Comparison of ENCODE assay signal across 16 cellular contexts in the genomic region with DNA sequence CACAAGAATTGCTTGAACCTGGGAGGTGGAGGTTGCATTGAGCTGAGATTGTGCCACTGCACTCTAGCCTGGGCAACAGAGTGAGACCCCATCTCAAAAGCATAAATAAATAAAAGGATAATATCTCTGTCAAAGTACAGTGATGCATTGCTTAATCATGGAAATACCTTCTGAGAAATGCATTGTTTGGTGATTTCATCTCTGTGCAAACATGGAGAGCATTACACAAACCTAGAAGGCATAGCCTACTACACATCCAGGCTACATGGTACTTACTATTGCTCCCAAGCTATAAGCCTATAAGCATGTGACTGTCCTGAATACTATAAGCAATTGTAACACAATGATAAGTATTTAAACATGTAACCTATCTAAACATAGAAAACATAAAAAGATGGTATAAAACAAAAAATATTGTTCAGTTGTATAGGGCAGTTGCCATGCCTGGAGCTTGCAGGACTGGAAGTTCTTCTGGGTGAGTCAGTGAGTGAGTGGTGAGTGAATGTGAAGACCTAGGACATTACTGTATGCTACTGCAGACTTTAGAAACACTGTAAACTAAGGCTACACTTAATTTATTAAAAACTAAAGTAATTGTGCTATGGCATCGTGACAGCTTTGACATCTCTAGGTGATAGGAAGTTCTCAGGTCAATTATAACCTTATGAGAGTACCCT.
DNase-seq lines count a peak whose midpoint lies in the region; ATAC-seq, FAIRE-seq and TF ChIP-seq lines count a peak whose summit lies in the region.
"Had no signal": no experiment of that assay in that cellular context is flagged by ENCODE, and none has a peak within 500 bp of the region (broad histone marks: within the 10 kb centered on the region; RNA-seq: fewer than 3 reads in every experiment).

No MANE protein-coding gene starts in this region.

- intact Hi-C loops in HepG2 (cut with micrococcal nuclease; ENCODE audit: unreplicated experiment) (no loop called here), right lobe of liver (cut with DNase I) (no loop called here)

- H3K27ac ChIP-seq in HepG2 (ENCODE audit: extremely low read length, insufficient read depth, low read length) (no peak overlapping the region), right lobe of liver (no peak overlapping the region), H1 (ENCODE audit: low read depth, low read length) (no peak overlapping the region), mesenchymal stem cell (ENCODE audit: low read length, poor library complexity, severe bottlenecking) (no peak overlapping the region)
- H3K27ac ChIP-seq: BLaER1 had no signal

- no TSS peak for BruUV-seq in HepG2 (replicated peaks; lab: Mats Ljungman, UMichigan)

- DNase-seq in HepG2 (ENCODE audit: low spot score) = no peak
- DNase-seq in right lobe of liver = no peak
- no peak for DNase-seq in H1 (ENCODE audit: low read depth in 1 of 2, low spot score in 2 of 2)
- DNase-seq in mesenchymal stem cell = peak; percentile 19
- DNase-seq in activated naive CD4-positive, alpha-beta T cell treated with anti-CD3 and anti-CD28 coated beads, Interleukin-2, amount 50 U/mL, for 72 hours (ENCODE audit: low spot score in 2 of 2) = no peak
- no peak for DNase-seq in iPS-NIHi7 (ENCODE audit: extremely low spot score)
- DNase-seq: 8988T; AML-193; Caco-2; CD8-positive, alpha-beta memory T cell; DND-41; GDM1 had no signal

- H3K4ac ChIP-seq in H1 (replicated peaks; ENCODE audit: insufficient read length, low read depth, low read length) = no peak overlapping the region
- no peak overlapping the region for H3K4ac ChIP-seq in mesenchymal stem cell (ENCODE audit: low read depth in 1 of 2, low read length in 2 of 2)

- H2AK5ac ChIP-seq in H1 (ENCODE audit: low read depth, low read length) (no peak overlapping the region; the same call in 1 of the 2 replicates), mesenchymal stem cell (ENCODE audit: low read length, severe bottlenecking) (no peak overlapping the region)

- no peak for TF ChIP-seq POLR2A in HepG2 (IDR thresholded peaks at IDR 0.05; ENCODE audit: insufficient read depth in 1 of 2, low read depth in 2 of 2, low read length in 2 of 2)
- TF ChIP-seq POLR2A in right lobe of liver (IDR thresholded peaks at IDR 0.05) = no peak
- TF ChIP-seq POLR2A in H1 (IDR thresholded peaks at IDR 0.05; ENCODE audit: control extremely low read depth in 1 of 2, low read depth in 2 of 2, low read length in 2 of 2) = no peak

- H4K5ac ChIP-seq in H1 (ENCODE audit: insufficient read length, low read depth, low read length) = no peak overlapping the region

- H3K79me2 ChIP-seq in HepG2 (ENCODE audit: insufficient read depth, low read length) (no peaks in the 10 kb centered on the region), H1 (ENCODE audit: control insufficient read depth in 1 of 2, insufficient read depth in 2 of 2, low read length in 2 of 2) (no peaks in the 10 kb centered on the region)

- peaks cover 16% of the 10 kb centered on the region for H3K4me1 ChIP-seq in HepG2 (ENCODE audit: insufficient read depth, low read length)
- H3K4me1 ChIP-seq in right lobe of liver = no peaks in the 10 kb centered on the region
- peaks cover 0 to 11% (median 3%) of the 10 kb centered on the region in 4 experiments; a peak in 5 of 7 replicates for H3K4me1 ChIP-seq in H1 (replicated peaks in 1 of 4; ENCODE audit: control insufficient read depth in 3 of 4, insufficient read depth in 4 of 4, low read length in 3 of 4)
- no peaks in the 10 kb centered on the region for H3K4me1 ChIP-seq in mesenchymal stem cell (ENCODE audit: control insufficient read depth, insufficient read depth, low read depth, low read length)
- H3K4me1 ChIP-seq: BLaER1, Caco-2 had no signal

- no peak overlapping the region for H2AFZ ChIP-seq in HepG2 (ENCODE audit: low read length)
- H2AFZ ChIP-seq in H1 (ENCODE audit: low read length) = no peak overlapping the region
- no peak overlapping the region for H2AFZ ChIP-seq in mesenchymal stem cell (ENCODE audit: low read depth, low read length)

- H3K9ac ChIP-seq in HepG2 (ENCODE audit: insufficient read depth, low read depth, low read length) (no peak overlapping the region), H1 (replicated peaks in 1 of 4; ENCODE audit: extremely low read depth in 1 of 4, low read depth in 3 of 4, low read length in 3 of 4) (no peak overlapping the region), mesenchymal stem cell (ENCODE audit: low read length) (no peak overlapping the region)
- H3K9ac ChIP-seq: BLaER1 had no signal

- POLR2A ChIA-PET in HepG2 (lab: Yijun Ruan, JAX) = no interaction called here
- POLR2A ChIA-PET in H1 (lab: Charles Lee; ENCODE audit: partially characterized antibody) = no interaction called here

- no peak overlapping the region for H3K14ac ChIP-seq in H1 (ENCODE audit: insufficient read length)
- no peak overlapping the region for H3K14ac ChIP-seq in mesenchymal stem cell (ENCODE audit: low read length in 2 of 2)

- H2BK20ac ChIP-seq in H1 (ENCODE audit: low read length) = peak overlapping the region; percentile 83

- 0% methylated on average over 1 of the region's 1 CpG for WGBS in HepG2 (ENCODE audit: low lambda C conversion rate)
- 36% methylated on average over 1 of the region's 1 CpG for WGBS in right lobe of liver (ENCODE audit: insufficient coverage, low coverage, low lambda C conversion rate, missing lambda C conversion rate)
- WGBS in H1 (ENCODE audit: extremely low coverage in 1 of 2, insufficient coverage in 1 of 2, insufficient read length in 1 of 2, insufficient replicate concordance in 2 of 2, low coverage in 1 of 2, low lambda C conversion rate in 2 of 2, missing lambda C conversion rate in 1 of 2), 2 experiments = 90% methylated on average over 1 of the region's 1 CpG; no CpG with 5 or more reads in 1 of the 2 experiments
- no CpG with 5 or more reads among the region's 1 CpG for WGBS in mesenchymal stem cell

- no peaks in the 10 kb centered on the region for H3K23me2 ChIP-seq in H1 (ENCODE audit: low read depth, low read length)

- H3K4me3 ChIP-seq in HepG2 (replicated peaks in 1 of 3; ENCODE audit: insufficient read depth in 1 of 3, low read depth in 2 of 3, low read length in 3 of 3) = no peak overlapping the region
- no peak overlapping the region for H3K4me3 ChIP-seq in right lobe of liver
- H3K4me3 ChIP-seq in H1 (ENCODE audit: extremely low read depth in 1 of 4, insufficient read depth in 2 of 4, low read depth in 3 of 4, low read length in 4 of 4) = no peak overlapping the region
- no peak overlapping the region for H3K4me3 ChIP-seq in mesenchymal stem cell (ENCODE audit: insufficient read depth in 1 of 2, low read depth in 1 of 2, low read length in 2 of 2)
- H3K4me3 ChIP-seq: BLaER1 had no signal

- H3K36me3 ChIP-seq in HepG2 (replicated peaks in 1 of 2; ENCODE audit: control insufficient read depth in 1 of 2, insufficient read depth in 2 of 2, low read length in 2 of 2) (no peaks in the 10 kb centered on the region), right lobe of liver (no peaks in the 10 kb centered on the region), H1 (ENCODE audit: control insufficient read depth in 2 of 4, insufficient read depth in 4 of 4, low read length in 3 of 4) (no peaks in the 10 kb centered on the region), mesenchymal stem cell (ENCODE audit: control insufficient read depth in 1 of 2, insufficient read depth in 2 of 2, low read depth in 1 of 2, low read length in 2 of 2) (no peaks in the 10 kb centered on the region)
- H3K36me3 ChIP-seq: BLaER1 had no signal

- in situ Hi-C loops in HepG2 (cut with HindIII; ENCODE audit: extremely low pct_ligation_motif_present, low pct_unique_long_range_greater_than_20kb) = no loop called here

- H3K27me3 ChIP-seq in HepG2 (ENCODE audit: control insufficient read depth in 1 of 2, insufficient read depth in 2 of 2, low read length in 2 of 2) (no peaks in the 10 kb centered on the region; a peak in 1 of 5 replicates), right lobe of liver (no peaks in the 10 kb centered on the region), H1 (replicated peaks in 1 of 4; ENCODE audit: control insufficient read depth in 3 of 4, extremely low read depth in 1 of 4, insufficient read depth in 3 of 4, low read length in 3 of 4) (no peaks in the 10 kb centered on the region), mesenchymal stem cell (ENCODE audit: control insufficient read depth in 1 of 2, insufficient read depth in 1 of 2, low read length in 2 of 2) (no peaks in the 10 kb centered on the region)
- H3K27me3 ChIP-seq: BLaER1 had no signal

- H4K8ac ChIP-seq in H1 (ENCODE audit: extremely low read depth, insufficient read depth, low read length) (no peak overlapping the region), mesenchymal stem cell (ENCODE audit: low read length) (no peak overlapping the region)

- H3K23ac ChIP-seq in H1 (ENCODE audit: insufficient read length) = no peak overlapping the region
- H3K23ac ChIP-seq in mesenchymal stem cell (ENCODE audit: low read length in 2 of 2) = no peak overlapping the region

- H4K20me1 ChIP-seq in HepG2 (ENCODE audit: insufficient read depth, low read length) (no peaks in the 10 kb centered on the region), H1 (replicated peaks in 1 of 2; ENCODE audit: control insufficient read depth in 1 of 2, insufficient read depth in 2 of 2, low read length in 2 of 2) (no peaks in the 10 kb centered on the region)
- H4K20me1 ChIP-seq: BLaER1 had no signal

- peaks cover 53% of the 10 kb centered on the region; the same call in 1 of the 2 replicates for H3K9me3 ChIP-seq in HepG2 (ENCODE audit: low read length)
- H3K9me3 ChIP-seq in right lobe of liver = no peaks in the 10 kb centered on the region
- peaks cover 0 to 10% of the 10 kb centered on the region in 2 experiments; a peak in 3 of 4 replicates for H3K9me3 ChIP-seq in H1 (ENCODE audit: insufficient read depth in 2 of 2, low read depth in 1 of 2, low read length in 1 of 2)
- peaks cover 8% of the 10 kb centered on the region for H3K9me3 ChIP-seq in mesenchymal stem cell (ENCODE audit: control insufficient read depth, low read length)

- CTCF ChIA-PET in HepG2 (lab: Yijun Ruan, JAX; ENCODE audit: low intra/inter-chr PET ratio, low total read pairs) = no interaction called here
- CTCF ChIA-PET in H1 (lab: Charles Lee; ENCODE audit: partially characterized antibody) = interaction anchor here (0.7 kb wide), 1 partner anchor 514 kb away, joined by 3 read pairs; no protein-coding TSS in a partner anchor

- TF ChIP-seq EP300 in HepG2 (IDR thresholded peaks at IDR 0.05; ENCODE audit: low read depth in 2 of 2, low read length in 2 of 2) (no peak), HepG2 (CRISPR knock-in tag; IDR thresholded peaks at IDR 0.05; ENCODE audit: borderline replicate concordance) (no peak), H1 (IDR thresholded peaks at IDR 0.05; ENCODE audit: borderline replicate concordance in 1 of 2, low read depth in 2 of 2, low read length in 2 of 2) (no peak)

- no peak overlapping the region for H4K91ac ChIP-seq in H1 (replicated peaks; ENCODE audit: insufficient read length, low read length)
- H4K91ac ChIP-seq in mesenchymal stem cell (ENCODE audit: low read length) = no peak overlapping the region

- no peaks in the 10 kb centered on the region; the same call in 1 of the 2 replicates for H3K79me1 ChIP-seq in H1 (ENCODE audit: low read depth, low read length)
- H3K79me1 ChIP-seq in mesenchymal stem cell (replicated peaks; ENCODE audit: low read length, poor library complexity, severe bottlenecking) = no peaks in the 10 kb centered on the region

- H2BK5ac ChIP-seq in H1 (ENCODE audit: low read depth, low read length) (no peak overlapping the region), mesenchymal stem cell (ENCODE audit: low read depth, low read length, poor library complexity, severe bottlenecking) (no peak overlapping the region)

- TF ChIP-seq RAD21 in HepG2 (CRISPR knock-in tag; IDR thresholded peaks at IDR 0.05) (no peak), H1 (IDR thresholded peaks at IDR 0.05 in 1 of 2, conservative IDR thresholded peaks at IDR 0.05 in 1 of 2; ENCODE audit: low read depth in 2 of 2, low read length in 2 of 2) (no peak)

- H3K18ac ChIP-seq in H1 (ENCODE audit: extremely low read depth, low read length) = no peak overlapping the region
- H3K18ac ChIP-seq in mesenchymal stem cell (ENCODE audit: low read depth in 1 of 2, low read length in 2 of 2) = no peak overlapping the region

- H2BK120ac ChIP-seq in H1 (replicated peaks; ENCODE audit: low read depth, low read length) (no peak overlapping the region), mesenchymal stem cell (ENCODE audit: low read depth, low read length) (no peak overlapping the region)

- ATAC-seq in HepG2 (peak; percentile 34; the same call in 1 of the 3 replicates), right lobe of liver (no peak), GM18870 (IDR thresholded peaks at IDR 0.05; ENCODE audit: unreplicated experiment) (no peak)
- no peak for ATAC-seq in activated naive CD4-positive, alpha-beta T cell treated with anti-CD3 and anti-CD28 coated beads, Interleukin-2, amount 50 U/mL, for 72 hours
- ATAC-seq: HCT116 had no signal

- H3K56ac ChIP-seq in H1 (replicated peaks; ENCODE audit: insufficient read length, low read depth, low read length) = no peak overlapping the region

- H2BK12ac ChIP-seq in H1 (ENCODE audit: low read depth, low read length) = no peak overlapping the region
- H2BK12ac ChIP-seq in mesenchymal stem cell (ENCODE audit: low read length in 2 of 2) = no peak overlapping the region

- H2BK15ac ChIP-seq in H1 (ENCODE audit: low read length) (no peak overlapping the region), mesenchymal stem cell (ENCODE audit: low read depth, poor library complexity, severe bottlenecking) (no peak overlapping the region)

- H3K4me2 ChIP-seq in HepG2 (ENCODE audit: low read depth, low read length) (no peak overlapping the region), H1 (ENCODE audit: insufficient read depth in 1 of 2, low read depth in 2 of 2, low read length in 2 of 2) (no peak overlapping the region), mesenchymal stem cell (ENCODE audit: low read length, poor library complexity, severe bottlenecking) (no peak overlapping the region)
- H3K4me2 ChIP-seq: BLaER1 had no signal

- no peak for FAIRE-seq in HepG2 (lab: Jason Lieb, UNC)
- FAIRE-seq in H1 (lab: Jason Lieb, UNC) = no peak
- FAIRE-seq: H54 had no signal

- H3K27ac Mint-ChIP-seq in activated naive CD4-positive, alpha-beta T cell treated with anti-CD3 and anti-CD28 coated beads, Interleukin-2, amount 50 U/mL, for 72 hours = no peak overlapping the region
- H3K27ac Mint-ChIP-seq: CD8-positive, alpha-beta memory T cell had no signal

- TF ChIP-seq CTCF in HepG2 (CRISPR knock-in tag; IDR thresholded peaks at IDR 0.05) (no peak), right lobe of liver (IDR thresholded peaks at IDR 0.05) (no peak), H1 (IDR thresholded peaks at IDR 0.05; ENCODE audit: control extremely low read depth in 1 of 3, insufficient read depth in 1 of 3, low read depth in 1 of 3, low read length in 3 of 3) (no peak)

- H3K36me3 Mint-ChIP-seq in activated naive CD4-positive, alpha-beta T cell treated with anti-CD3 and anti-CD28 coated beads, Interleukin-2, amount 50 U/mL, for 72 hours = peaks cover 0 to 8% of the 10 kb centered on the region in 2 donors

- H3K9me3 Mint-ChIP-seq in activated naive CD4-positive, alpha-beta T cell treated with anti-CD3 and anti-CD28 coated beads, Interleukin-2, amount 50 U/mL, for 72 hours = peaks cover 11 to 21% of the 10 kb centered on the region in 2 donors
